Comparison of ENCODE assay signal across 28 cellular contexts in the genomic region with DNA sequence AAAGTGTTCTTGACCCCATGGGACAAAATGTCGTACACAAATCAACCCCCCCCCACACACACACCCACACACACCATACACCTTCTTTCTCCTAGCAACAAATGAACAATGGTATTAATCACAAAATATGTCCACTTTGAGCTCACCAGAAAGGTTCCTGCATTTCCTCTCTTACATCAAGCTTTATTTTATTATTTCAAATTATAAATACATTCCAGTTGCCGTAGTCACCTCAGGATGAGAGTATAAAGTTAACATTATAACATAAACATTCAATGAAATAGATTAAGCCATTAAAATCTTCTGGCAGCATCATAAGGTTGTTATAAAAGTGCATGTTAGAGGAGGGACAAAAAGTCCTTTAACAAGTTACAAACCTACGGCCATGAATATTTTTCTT. TPM values are rescaled to one million over a fixed set of nuclear protein-coding genes. Genes with fewer than 3 reads are reported as not detected.
DNase-seq lines count a peak whose midpoint lies in the region; ATAC-seq, FAIRE-seq and TF ChIP-seq lines count a peak whose summit lies in the region.
"Had no signal": no experiment of that assay in that cellular context is flagged by ENCODE, and none has a peak within 500 bp of the region (broad histone marks: within the 10 kb centered on the region; RNA-seq: fewer than 3 reads in every experiment).

No MANE protein-coding gene starts in this region.

- H4K20me1 ChIP-seq in PC-3 (ENCODE audit: low read length): no peaks in the 10 kb centered on the region
- H4K20me1 ChIP-seq: BLaER1 treated with 17β-estradiol and CSF1 and Interleukin-3, amounts not matched to agents 10 nM and 100 nM had no signal

- DNase-seq in PC-3 (peak; percentile 44), pancreas (no peak), SKM-1 (lab: John Stamatoyannopoulos, UW; ENCODE audit: unreplicated experiment) (no peak), HuH-7.5 (ENCODE audit: low spot score) (no peak), ecto neural progenitor cell (ENCODE audit: low spot score) (no peak), NCI-H446 (lab: John Stamatoyannopoulos, UW) (no peak)
- DNase-seq: AML-193; CD4-positive, alpha-beta T cell; COR-L47; GDM1; GM23248; H7; KBM-7; MM.1S; NCI-H1048; NCI-H1417; NCI-H1694 treated with DMSO at 0.1 percent for 48 hours; NCI-H2081; NCI-H2227 treated with DMSO at 0.1 percent for 48 hours; NCI-H510A; NCI-H69; Peyer's patch; SHP77 treated with DMSO at 0.1 percent for 48 hours had no signal

- H3K4me1 ChIP-seq in ACC112 (ENCODE audit: control insufficient read depth, insufficient read depth, low read length, unreplicated experiment) (peaks cover 4% of the 10 kb centered on the region), PC-3 (ENCODE audit: insufficient read depth, low read length) (no peaks in the 10 kb centered on the region; the same call in 1 of the 2 replicates), pancreas (peaks cover 0 to 4% (median 0%) of the 10 kb centered on the region in 3 donors)
- H3K4me1 ChIP-seq: Peyer's patch had no signal

- no peaks in the 10 kb centered on the region for H3K9me3 ChIP-seq in PC-3 (ENCODE audit: low read length)
- H3K9me3 ChIP-seq in pancreas: no peaks in the 10 kb centered on the region
- H3K9me3 ChIP-seq: Peyer's patch had no signal

- WGBS in pancreas, 2 donors: 77 to 97% methylated on average over 3 of the region's 3 CpGs

- H3K36me3 ChIP-seq in ACC112 (ENCODE audit: insufficient read depth, low read length) (no peaks in the 10 kb centered on the region), PC-3 (ENCODE audit: low read depth, low read length) (no peaks in the 10 kb centered on the region), pancreas (no peaks in the 10 kb centered on the region)
- H3K36me3 ChIP-seq: BLaER1 treated with 17β-estradiol and CSF1 and Interleukin-3, amounts not matched to agents 10 nM and 100 nM; Peyer's patch had no signal

- no peak overlapping the region for H3K9ac ChIP-seq in PC-3 (ENCODE audit: low read length)
- H3K9ac ChIP-seq: BLaER1 treated with 17β-estradiol and CSF1 and Interleukin-3, amounts not matched to agents 10 nM and 100 nM; GM23248 had no signal

- CTCF ChIA-PET in PC-3 (lab: Charles Lee): interaction anchor here (0.6 kb wide), 2 partner anchors 9 to 243 kb away, joined by 5 to 16 read pairs; no protein-coding TSS in a partner anchor

- ATAC-seq in PC-3 (peak; percentile 80), pancreas (no peak)
- ATAC-seq: GM12878 had no signal

- H3K9me2 ChIP-seq in PC-3 (replicated peaks; ENCODE audit: low read length): no peaks in the 10 kb centered on the region

- no peak for TF ChIP-seq CTCF in PC-3 (conservative IDR thresholded peaks at IDR 0.05; ENCODE audit: low read depth, low read length)
- no peak for TF ChIP-seq CTCF in pancreas (IDR thresholded peaks at IDR 0.05)

- POLR2A ChIA-PET in PC-3 (lab: Charles Lee; ENCODE audit: unreplicated experiment): interaction anchor here (0.9 kb wide), 1 partner anchor 9 kb away, joined by 4 read pairs; no protein-coding TSS in a partner anchor

- FAIRE-seq in colon (lab: Jason Lieb, UNC) (peak; percentile 79), pancreas (lab: Jason Lieb, UNC) (peak; percentile 93)
- FAIRE-seq: GM12878 had no signal

- H3K4me3 ChIP-seq in ACC112 (ENCODE audit: low read depth, low read length) (no peak overlapping the region), PC-3 (ENCODE audit: low read length) (no peak overlapping the region), pancreas (no peak overlapping the region)
- H3K4me3 ChIP-seq: BLaER1 treated with 17β-estradiol and CSF1 and Interleukin-3, amounts not matched to agents 10 nM and 100 nM; GM12878; GM23248; Peyer's patch; SK-N-MC had no signal

- H3F3A ChIP-seq in PC-3 (ENCODE audit: low read length, unreplicated experiment): no peaks in the 10 kb centered on the region

- H3K27me3 ChIP-seq in ACC112 (ENCODE audit: insufficient read depth, low read length) (no peaks in the 10 kb centered on the region), PC-3 (ENCODE audit: low read length) (no peaks in the 10 kb centered on the region), pancreas (peaks cover 0 to 7% (median 0%) of the 10 kb centered on the region in 4 donors)
- H3K27me3 ChIP-seq: BLaER1 treated with 17β-estradiol and CSF1 and Interleukin-3, amounts not matched to agents 10 nM and 100 nM; Peyer's patch had no signal

- H3K79me2 ChIP-seq in ACC112 (ENCODE audit: control insufficient read depth, insufficient read depth, low read length, unreplicated experiment) (no peaks in the 10 kb centered on the region), PC-3 (ENCODE audit: low read length) (no peaks in the 10 kb centered on the region)

- no TSS peak for BruUV-seq in PC-3 (replicated peaks; lab: Mats Ljungman, UMichigan)

- H3K4me2 ChIP-seq in PC-3 (ENCODE audit: low read length): no peak overlapping the region
- H3K4me2 ChIP-seq: BLaER1 treated with 17β-estradiol and CSF1 and Interleukin-3, amounts not matched to agents 10 nM and 100 nM had no signal

- peak overlapping the region; percentile 16 for H3K27ac ChIP-seq in ACC112 (ENCODE audit: low read depth, low read length)
- H3K27ac ChIP-seq in PC-3 (ENCODE audit: low read length): no peak overlapping the region
- no peak overlapping the region for H3K27ac ChIP-seq in pancreas
- H3K27ac ChIP-seq: BLaER1 treated with 17β-estradiol and CSF1 and Interleukin-3, amounts not matched to agents 10 nM and 100 nM; GM23248; Peyer's patch; SK-N-MC had no signal

- no peak overlapping the region for H2AFZ ChIP-seq in ACC112 (ENCODE audit: low read length, unreplicated experiment)
- no peak overlapping the region for H2AFZ ChIP-seq in PC-3 (ENCODE audit: low read length)
- H2AFZ ChIP-seq: GM23248 had no signal

- intact Hi-C loops in PC-3 (cut with micrococcal nuclease): no loop called here
- intact Hi-C loops in pancreas (cut with DNase I): no loop called here

RNA-seq across cellular contexts. Expression of gene XK, which starts 7.3 kb away (rescaled TPM):
- total RNA-seq in PC-3 (2014; rRNA removed): 7.7 and 8.0 TPM in 2 replicates
- 1 to 10 TPM; 3.1 to 5.4 (median 4.1) TPM for total RNA-seq in pancreas
- polyA plus RNA-seq in pancreas: 1 to 10 TPM; 1.2 to 1.3 TPM
- total RNA-seq: GM12878, GM23248 had no signal
- polyA plus RNA-seq: GM12878, GM23248 had no signal
